ENCODE assay signal across 18 cellular contexts in the genomic region with DNA sequence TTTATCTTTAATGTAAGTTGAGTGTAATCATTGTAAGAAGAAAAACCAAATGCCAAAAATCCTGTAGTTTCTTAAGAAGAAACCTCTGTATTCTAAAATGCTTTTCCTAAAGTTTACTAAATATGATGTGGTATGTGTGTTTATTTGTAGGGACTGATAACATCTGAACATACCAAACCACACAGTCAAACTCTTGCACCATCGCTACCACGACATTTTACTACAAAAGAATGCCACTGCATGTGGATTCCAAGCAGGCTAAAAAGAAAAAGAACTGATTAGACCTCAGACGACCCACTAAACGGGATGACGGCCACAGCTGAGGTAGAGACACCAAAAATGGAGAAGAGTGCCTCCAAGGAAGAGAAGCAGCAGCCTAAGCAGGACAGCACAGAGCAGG. TPM values are rescaled to one million over a fixed set of nuclear protein-coding genes. Genes with fewer than 3 reads are reported as not detected.
A peak's percentile ranks its signal among the peaks of the same experiment; 100 is the strongest.
DNase-seq lines count a peak whose midpoint lies in the region; ATAC-seq and TF ChIP-seq lines count a peak whose summit lies in the region.
"Had no signal": no experiment of that assay in that cellular context is flagged by ENCODE, and none has a peak within 500 bp of the region (broad histone marks: within the 10 kb centered on the region; RNA-seq: fewer than 3 reads in every experiment).

No MANE protein-coding gene starts in this region.

- H3K4me3 ChIP-seq in AG10803 (ENCODE audit: low read length): no peak overlapping the region
- H3K4me3 ChIP-seq in foreskin fibroblast (ENCODE audit: low read depth in 1 of 2, low read length in 2 of 2): no peak overlapping the region
- H3K4me3 ChIP-seq in upper lobe of right lung: no peak overlapping the region
- H3K4me3 ChIP-seq: K562 had no signal

- peak; percentile 33 for DNase-seq in AG10803 (ENCODE audit: low read depth)
- peak; percentile 40 for DNase-seq in H4 (ENCODE audit: low spot score)
- DNase-seq in amniotic epithelial cell (ENCODE audit: low read depth): peak; percentile 60
- DNase-seq in foreskin fibroblast: peak; percentile 3 to 12
- DNase-seq in stimulated activated CD4-positive, alpha-beta T cell treated with anti-CD3 and anti-CD28 coated beads, Interleukin-2, amount 100 ng/mL, for 48 hours: no peak
- no peak for DNase-seq in NCI-H345 treated with DMSO at 0.1 percent for 48 hours (lab: John Stamatoyannopoulos, UW; ENCODE audit: unreplicated experiment)
- DNase-seq in cerebellar nuclear complex (lab: John Stamatoyannopoulos, UW): no peak
- DNase-seq in upper lobe of right lung: no peak
- DNase-seq: Calu3; CD4-positive, alpha-beta T cell; DMS79 treated with DMSO at 0.1 percent for 48 hours; NCI-H1048; NCI-H1694 treated with DMSO at 0.1 percent for 48 hours; NCI-H446 treated with DMSO at 0.1 percent for 48 hours; NCI-H748 treated with DMSO at 0.1 percent for 48 hours; Right ventricle myocardium superior had no signal

- ATAC-seq in upper lobe of right lung: no peak
- ATAC-seq: K562, SK-N-SH treated with all-trans-retinoic acid at 6 μM for 48 hours had no signal

- intact Hi-C loops in upper lobe of right lung (cut with DNase I): no loop called here

- H3K27ac ChIP-seq in upper lobe of right lung: no peak overlapping the region

- no peaks in the 10 kb centered on the region for H3K27me3 ChIP-seq in upper lobe of right lung

- no peaks in the 10 kb centered on the region for H3K9me3 ChIP-seq in upper lobe of right lung

- no peaks in the 10 kb centered on the region for H3K4me1 ChIP-seq in upper lobe of right lung

- no peak for TF ChIP-seq CTCF in AG10803 (conservative IDR thresholded peaks at IDR 0.05; ENCODE audit: low read length)
- TF ChIP-seq CTCF in foreskin fibroblast (IDR thresholded peaks at IDR 0.05; ENCODE audit: low read depth, low read length): no peak
- TF ChIP-seq CTCF in upper lobe of right lung (IDR thresholded peaks at IDR 0.05): no peak

- H3K36me3 ChIP-seq in upper lobe of right lung: no peaks in the 10 kb centered on the region

RNA-seq across cellular contexts. Expression of a gene that starts 46.1 kb away (rescaled TPM):
- 39.5 and 41.5 TPM in 2 replicates for total RNA-seq in H4 (2014; rRNA removed; shearing (Covaris generic))
- 22.8 TPM for total RNA-seq in upper lobe of right lung

Comparison
In these comparisons a context has a peak if more than half of its experiments do, and no peak if none do; other contexts are left out.
1. DNase-seq: peak in AG10803 (single experiment), H4 (single experiment), amniotic epithelial cell (single experiment) and foreskin fibroblast (2 of 2); none in stimulated activated CD4-positive, alpha-beta T cell treated with anti-CD3 and anti-CD28 coated beads, Interleukin-2, amount 100 ng/mL, for 48 hours (0 of 2), NCI-H345 treated with DMSO at 0.1 percent for 48 hours (single experiment), cerebellar nuclear complex (0 of 2) and upper lobe of right lung (single experiment).